In the genomic region with DNA sequence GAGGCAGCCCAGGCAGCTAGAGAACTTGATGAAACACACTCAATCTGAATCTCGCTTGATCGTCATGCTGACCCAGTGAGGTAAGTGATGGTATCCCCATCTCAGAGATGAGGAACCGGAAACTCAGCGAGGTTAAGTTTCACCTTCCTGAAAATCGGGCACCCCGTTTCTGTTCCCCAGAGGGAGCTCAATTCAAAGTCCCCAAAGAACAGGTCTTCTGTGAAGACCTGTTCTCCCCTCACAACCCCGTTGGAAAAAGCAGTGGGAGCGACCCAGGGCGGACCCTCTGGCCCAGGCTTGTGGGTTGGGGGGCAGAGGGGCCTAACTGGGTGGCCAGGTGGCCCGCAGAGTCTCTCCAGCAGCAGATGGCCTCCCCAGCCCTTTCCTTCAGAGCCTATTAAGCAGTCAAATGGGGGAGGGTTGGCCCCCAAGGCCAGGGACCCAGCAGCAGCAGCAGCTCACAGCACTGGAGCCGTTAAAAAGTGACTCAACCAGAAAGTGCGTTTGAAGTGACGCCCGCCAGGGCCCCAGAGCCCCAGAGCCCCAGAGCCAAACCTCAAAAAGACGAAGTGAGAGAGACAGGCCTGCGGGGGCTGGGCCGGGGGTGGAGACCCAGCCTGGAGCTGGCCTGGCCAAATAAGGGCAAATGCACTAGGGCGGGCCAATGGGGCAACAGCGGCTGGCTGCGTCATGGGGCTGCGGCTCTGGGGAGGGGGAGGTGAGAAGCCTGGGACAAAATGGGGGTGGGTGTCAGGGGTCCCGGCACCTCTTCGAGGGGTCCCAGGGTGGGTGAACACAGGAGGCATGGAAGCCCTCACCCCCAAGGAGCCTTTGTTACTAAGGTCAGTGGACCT, we compare ENCODE assay signal across 1 cellular context.
TF ChIP-seq lines count a peak whose summit lies in the region.

No MANE protein-coding gene starts in this region.

TF ChIP-seq in HepG2, 621 proteins besides CTCF, POLR2A, EP300 and RAD21 (continued from another document):
- TF ChIP-seq CREM (IDR thresholded peaks at IDR 0.05) (peak; percentile 43; the same call in 1 of the 2 replicates), CREM (CRISPR knock-in tag; IDR thresholded peaks at IDR 0.05) (no peak), ZNF879 (CRISPR knock-in tag; IDR thresholded peaks at IDR 0.05) (no peak), ZSCAN12 (CRISPR knock-in tag; IDR thresholded peaks at IDR 0.05) (no peak), DR1 (CRISPR knock-in tag; IDR thresholded peaks at IDR 0.05) (no peak), NCOA2 (CRISPR knock-in tag; IDR thresholded peaks at IDR 0.05) (0 out of 2 replicates have a peak, but pooled peaks have one; percentile 50), ETV6 (CRISPR knock-in tag; conservative IDR thresholded peaks at IDR 0.05) (no peak), ZFP36 (IDR thresholded peaks at IDR 0.05; ENCODE audit: borderline replicate concordance, low read depth, low read length, partially characterized antibody) (peak; percentile 76), NFE2L1 (CRISPR knock-in tag; IDR thresholded peaks at IDR 0.05; ENCODE audit: borderline replicate concordance) (no peak), ZNF83 (CRISPR knock-in tag; IDR thresholded peaks at IDR 0.05; ENCODE audit: borderline replicate concordance) (no peak), ZSCAN9 (CRISPR knock-in tag; IDR thresholded peaks at IDR 0.05; ENCODE audit: borderline replicate concordance) (peak; percentile 59; the same call in 1 of the 2 replicates), PAF1 (CRISPR knock-in tag; IDR thresholded peaks at IDR 0.05) (no peak), HNF1B (CRISPR knock-in tag; IDR thresholded peaks at IDR 0.05) (0 out of 2 replicates have a peak, but pooled peaks have one; percentile 47), REPIN1 (CRISPR knock-in tag; IDR thresholded peaks at IDR 0.05; ENCODE audit: borderline replicate concordance, low read depth) (no peak), ZBTB25 (CRISPR knock-in tag; IDR thresholded peaks at IDR 0.05) (0 out of 2 replicates have a peak, but pooled peaks have one; percentile 17), PPARG (CRISPR knock-in tag; conservative IDR thresholded peaks at IDR 0.05) (no peak), ZNF503 (CRISPR knock-in tag; IDR thresholded peaks at IDR 0.05) (no peak), ZNF644 (CRISPR knock-in tag; IDR thresholded peaks at IDR 0.05; ENCODE audit: low read depth) (no peak), MAFK (conservative IDR thresholded peaks at IDR 0.05 in 1 of 2, IDR thresholded peaks at IDR 0.05 in 1 of 2; ENCODE audit: low read length in 2 of 2) (no peak), SIX4 (CRISPR knock-in tag; IDR thresholded peaks at IDR 0.05) (no peak), ZNF232 (CRISPR knock-in tag; IDR thresholded peaks at IDR 0.05; ENCODE audit: borderline replicate concordance) (peak; percentile 34; the same call in 1 of the 2 replicates), ZNF296 (CRISPR knock-in tag; conservative IDR thresholded peaks at IDR 0.05) (no peak), ZIK1 (CRISPR knock-in tag; IDR thresholded peaks at IDR 0.05; ENCODE audit: borderline replicate concordance, low read depth) (0 out of 2 replicates have a peak, but pooled peaks have one; percentile 39), MXD4 (CRISPR knock-in tag; IDR thresholded peaks at IDR 0.05) (0 out of 2 replicates have a peak, but pooled peaks have one; percentile 32), FOXA3 (CRISPR knock-in tag; IDR thresholded peaks at IDR 0.05) (no peak), ZNF292 (CRISPR knock-in tag; IDR thresholded peaks at IDR 0.05; ENCODE audit: borderline replicate concordance, low read depth) (peak; percentile 37; the same call in 1 of the 2 replicates), ZHX2 (IDR thresholded peaks at IDR 0.05; ENCODE audit: low read depth) (no peak), ZHX2 (CRISPR knock-in tag; IDR thresholded peaks at IDR 0.05; ENCODE audit: borderline replicate concordance) (no peak), AGO2 (optimal IDR thresholded peaks at IDR 0.05; ENCODE audit: low read depth, low read length) (peak; percentile 93), ZNF704 (CRISPR knock-in tag; IDR thresholded peaks at IDR 0.05; ENCODE audit: borderline replicate concordance) (no peak), ZNF781 (CRISPR knock-in tag; IDR thresholded peaks at IDR 0.05; ENCODE audit: borderline replicate concordance, not compliant biosample characterization) (peak; percentile 39), MED1 (CRISPR knock-in tag; IDR thresholded peaks at IDR 0.05) (peak; percentile 13; the same call in 1 of the 2 replicates), NAIF1 (CRISPR knock-in tag; IDR thresholded peaks at IDR 0.05; ENCODE audit: borderline replicate concordance) (no peak), LCORL (IDR thresholded peaks at IDR 0.05) (no peak), LCORL (CRISPR knock-in tag; IDR thresholded peaks at IDR 0.05) (peak; percentile 76), TMF1 (CRISPR knock-in tag; IDR thresholded peaks at IDR 0.05; ENCODE audit: low read depth) (no peak)
- TF ChIP-seq, protein P1, sequence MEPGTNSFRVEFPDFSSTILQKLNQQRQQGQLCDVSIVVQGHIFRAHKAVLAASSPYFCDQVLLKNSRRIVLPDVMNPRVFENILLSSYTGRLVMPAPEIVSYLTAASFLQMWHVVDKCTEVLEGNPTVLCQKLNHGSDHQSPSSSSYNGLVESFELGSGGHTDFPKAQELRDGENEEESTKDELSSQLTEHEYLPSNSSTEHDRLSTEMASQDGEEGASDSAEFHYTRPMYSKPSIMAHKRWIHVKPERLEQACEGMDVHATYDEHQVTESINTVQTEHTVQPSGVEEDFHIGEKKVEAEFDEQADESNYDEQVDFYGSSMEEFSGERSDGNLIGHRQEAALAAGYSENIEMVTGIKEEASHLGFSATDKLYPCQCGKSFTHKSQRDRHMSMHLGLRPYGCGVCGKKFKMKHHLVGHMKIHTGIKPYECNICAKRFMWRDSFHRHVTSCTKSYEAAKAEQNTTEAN (CRISPR knock-in tag; conservative IDR thresholded peaks at IDR 0.05), result no peak
- TF ChIP-seq, protein P2, sequence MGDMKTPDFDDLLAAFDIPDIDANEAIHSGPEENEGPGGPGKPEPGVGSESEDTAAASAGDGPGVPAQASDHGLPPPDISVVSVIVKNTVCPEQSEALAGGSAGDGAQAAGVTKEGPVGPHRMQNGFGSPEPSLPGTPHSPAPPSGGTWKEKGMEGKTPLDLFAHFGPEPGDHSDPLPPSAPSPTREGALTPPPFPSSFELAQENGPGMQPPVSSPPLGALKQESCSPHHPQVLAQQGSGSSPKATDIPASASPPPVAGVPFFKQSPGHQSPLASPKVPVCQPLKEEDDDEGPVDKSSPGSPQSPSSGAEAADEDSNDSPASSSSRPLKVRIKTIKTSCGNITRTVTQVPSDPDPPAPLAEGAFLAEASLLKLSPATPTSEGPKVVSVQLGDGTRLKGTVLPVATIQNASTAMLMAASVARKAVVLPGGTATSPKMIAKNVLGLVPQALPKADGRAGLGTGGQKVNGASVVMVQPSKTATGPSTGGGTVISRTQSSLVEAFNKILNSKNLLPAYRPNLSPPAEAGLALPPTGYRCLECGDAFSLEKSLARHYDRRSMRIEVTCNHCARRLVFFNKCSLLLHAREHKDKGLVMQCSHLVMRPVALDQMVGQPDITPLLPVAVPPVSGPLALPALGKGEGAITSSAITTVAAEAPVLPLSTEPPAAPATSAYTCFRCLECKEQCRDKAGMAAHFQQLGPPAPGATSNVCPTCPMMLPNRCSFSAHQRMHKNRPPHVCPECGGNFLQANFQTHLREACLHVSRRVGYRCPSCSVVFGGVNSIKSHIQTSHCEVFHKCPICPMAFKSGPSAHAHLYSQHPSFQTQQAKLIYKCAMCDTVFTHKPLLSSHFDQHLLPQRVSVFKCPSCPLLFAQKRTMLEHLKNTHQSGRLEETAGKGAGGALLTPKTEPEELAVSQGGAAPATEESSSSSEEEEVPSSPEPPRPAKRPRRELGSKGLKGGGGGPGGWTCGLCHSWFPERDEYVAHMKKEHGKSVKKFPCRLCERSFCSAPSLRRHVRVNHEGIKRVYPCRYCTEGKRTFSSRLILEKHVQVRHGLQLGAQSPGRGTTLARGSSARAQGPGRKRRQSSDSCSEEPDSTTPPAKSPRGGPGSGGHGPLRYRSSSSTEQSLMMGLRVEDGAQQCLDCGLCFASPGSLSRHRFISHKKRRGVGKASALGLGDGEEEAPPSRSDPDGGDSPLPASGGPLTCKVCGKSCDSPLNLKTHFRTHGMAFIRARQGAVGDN (CRISPR knock-in tag; IDR thresholded peaks at IDR 0.05), result peak; percentile 93
- TF ChIP-seq, protein P3, sequence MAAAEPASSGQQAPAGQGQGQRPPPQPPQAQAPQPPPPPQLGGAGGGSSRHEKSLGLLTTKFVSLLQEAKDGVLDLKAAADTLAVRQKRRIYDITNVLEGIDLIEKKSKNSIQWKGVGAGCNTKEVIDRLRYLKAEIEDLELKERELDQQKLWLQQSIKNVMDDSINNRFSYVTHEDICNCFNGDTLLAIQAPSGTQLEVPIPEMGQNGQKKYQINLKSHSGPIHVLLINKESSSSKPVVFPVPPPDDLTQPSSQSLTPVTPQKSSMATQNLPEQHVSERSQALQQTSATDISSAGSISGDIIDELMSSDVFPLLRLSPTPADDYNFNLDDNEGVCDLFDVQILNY (CRISPR knock-in tag; conservative IDR thresholded peaks at IDR 0.05), result no peak
TF ChIP-seq in HepG2: peak in this region for 90.
